ENCODE assay signal across 10 cellular contexts in the genomic region with DNA sequence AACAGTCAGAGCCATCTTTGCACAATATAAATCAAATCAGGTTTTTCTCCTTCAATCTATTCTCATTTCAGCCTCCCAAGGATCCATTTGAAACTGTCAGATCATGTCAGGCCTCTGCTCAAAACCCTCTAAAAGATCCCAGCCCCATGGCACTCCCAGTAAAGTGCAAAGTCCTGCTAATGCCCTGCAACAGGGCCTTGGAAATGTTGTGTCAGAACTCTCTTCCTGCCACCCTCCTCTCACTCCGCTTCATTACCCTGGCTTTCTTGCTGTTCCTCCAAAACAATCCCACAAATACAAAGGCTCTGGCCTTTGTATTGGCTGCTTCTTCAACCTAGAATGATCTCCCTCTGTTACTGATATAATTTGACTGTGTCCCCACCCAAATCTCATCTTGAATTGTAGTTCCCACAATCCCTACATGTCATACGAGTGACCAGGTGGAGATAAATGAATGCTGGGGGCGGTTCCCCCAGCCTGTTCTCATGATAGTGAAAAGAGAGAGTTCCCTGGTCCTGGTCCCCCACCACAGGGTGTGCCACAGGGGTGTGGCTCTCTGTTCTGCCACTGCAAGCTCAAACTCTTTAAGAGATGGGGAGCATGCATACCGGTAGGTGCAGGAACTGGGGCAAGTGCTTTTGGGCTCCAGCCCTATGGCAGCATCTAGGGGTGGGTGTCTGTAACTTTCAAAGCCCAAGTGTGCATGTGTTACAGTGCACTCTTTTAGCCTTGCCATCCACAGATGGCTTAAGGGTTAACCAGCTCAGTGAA. TPM values are rescaled to one million over a fixed set of nuclear protein-coding genes. Genes with fewer than 3 reads are reported as not detected.
DNase-seq lines count a peak whose midpoint lies in the region; ATAC-seq and TF ChIP-seq lines count a peak whose summit lies in the region.
"Had no signal": no experiment of that assay in that cellular context is flagged by ENCODE, and none has a peak within 500 bp of the region (broad histone marks: within the 10 kb centered on the region; RNA-seq: fewer than 3 reads in every experiment).

No MANE protein-coding gene starts in this region.

- H3K9me3 ChIP-seq in esophagus squamous epithelium: no peaks in the 10 kb centered on the region

- H3K4me3 ChIP-seq in AG09309 (ENCODE audit: control insufficient read depth, low read depth, low read length): peak overlapping the region; percentile 1
- H3K4me3 ChIP-seq in esophagus squamous epithelium: peak overlapping the region; percentile 23 to 50 (median 40)

- DNase-seq in AG09309 (ENCODE audit: low read depth): no peak
- DNase-seq in OCI-M1 (lab: John Stamatoyannopoulos, UW): peak; percentile 25
- no peak for DNase-seq in esophagus squamous epithelium (lab: John Stamatoyannopoulos, UW)
- DNase-seq in renal cortical epithelial cell (ENCODE audit: low read depth): peak; percentile 56
- DNase-seq in putamen (ENCODE audit: low spot score): no peak
- DNase-seq: COR-L47 had no signal

- H3K27me3 ChIP-seq in esophagus squamous epithelium: peaks cover 0 to 7% (median 0%) of the 10 kb centered on the region in 4 donors

- intact Hi-C loops in esophagus squamous epithelium (cut with DNase I): no loop called here

- TF ChIP-seq CTCF in AG09309 (IDR thresholded peaks at IDR 0.05; ENCODE audit: control insufficient read depth, insufficient read depth, low read depth, low read length, missing control alignments) (no peak), esophagus squamous epithelium (IDR thresholded peaks at IDR 0.05) (no peak)

- TF ChIP-seq POLR2A in esophagus squamous epithelium (IDR thresholded peaks at IDR 0.05): no peak

- H3K36me3 ChIP-seq in esophagus squamous epithelium: no peaks in the 10 kb centered on the region

- ATAC-seq in HG03460 (IDR thresholded peaks at IDR 0.05; ENCODE audit: unreplicated experiment): no peak
- ATAC-seq in GM19035 (IDR thresholded peaks at IDR 0.05; ENCODE audit: unreplicated experiment): no peak
- no peak for ATAC-seq in GM21381 (IDR thresholded peaks at IDR 0.05; ENCODE audit: unreplicated experiment)
- ATAC-seq: Panc1 had no signal

- peaks cover 3 to 34% (median 4%) of the 10 kb centered on the region in 3 donors for H3K4me1 ChIP-seq in esophagus squamous epithelium

- WGBS in esophagus squamous epithelium, 2 donors: 64 to 66% methylated on average over 3 to 4 of the region's 4 CpGs

- peak overlapping the region; percentile 74 to 85 (median 82) for H3K27ac ChIP-seq in esophagus squamous epithelium

RNA-seq across cellular contexts. Expression of a gene that starts 22.9 kb away (rescaled TPM):
- 100 to 1,000 TPM in 3 of 4 donors, 10 to 100 TPM in 1; 83.3 to 396 (median 171) TPM for total RNA-seq in esophagus squamous epithelium
- 170 and 204 TPM in 2 replicates for total RNA-seq in renal cortical epithelial cell

Comparison
In these comparisons a context has a peak if more than half of its experiments do, and no peak if none do; other contexts are left out.
1. DNase-seq: peak in OCI-M1 (single experiment) and renal cortical epithelial cell (single experiment); none in AG09309 (single experiment), esophagus squamous epithelium (single experiment) and putamen (single experiment).